Comparison of ENCODE assay signal across 8 cellular contexts in genomic region chr6:85593438-85594196, GRCh38.
DNase-seq lines count a peak whose midpoint lies in the region; ATAC-seq and TF ChIP-seq lines count a peak whose summit lies in the region.

A gene with protein sequence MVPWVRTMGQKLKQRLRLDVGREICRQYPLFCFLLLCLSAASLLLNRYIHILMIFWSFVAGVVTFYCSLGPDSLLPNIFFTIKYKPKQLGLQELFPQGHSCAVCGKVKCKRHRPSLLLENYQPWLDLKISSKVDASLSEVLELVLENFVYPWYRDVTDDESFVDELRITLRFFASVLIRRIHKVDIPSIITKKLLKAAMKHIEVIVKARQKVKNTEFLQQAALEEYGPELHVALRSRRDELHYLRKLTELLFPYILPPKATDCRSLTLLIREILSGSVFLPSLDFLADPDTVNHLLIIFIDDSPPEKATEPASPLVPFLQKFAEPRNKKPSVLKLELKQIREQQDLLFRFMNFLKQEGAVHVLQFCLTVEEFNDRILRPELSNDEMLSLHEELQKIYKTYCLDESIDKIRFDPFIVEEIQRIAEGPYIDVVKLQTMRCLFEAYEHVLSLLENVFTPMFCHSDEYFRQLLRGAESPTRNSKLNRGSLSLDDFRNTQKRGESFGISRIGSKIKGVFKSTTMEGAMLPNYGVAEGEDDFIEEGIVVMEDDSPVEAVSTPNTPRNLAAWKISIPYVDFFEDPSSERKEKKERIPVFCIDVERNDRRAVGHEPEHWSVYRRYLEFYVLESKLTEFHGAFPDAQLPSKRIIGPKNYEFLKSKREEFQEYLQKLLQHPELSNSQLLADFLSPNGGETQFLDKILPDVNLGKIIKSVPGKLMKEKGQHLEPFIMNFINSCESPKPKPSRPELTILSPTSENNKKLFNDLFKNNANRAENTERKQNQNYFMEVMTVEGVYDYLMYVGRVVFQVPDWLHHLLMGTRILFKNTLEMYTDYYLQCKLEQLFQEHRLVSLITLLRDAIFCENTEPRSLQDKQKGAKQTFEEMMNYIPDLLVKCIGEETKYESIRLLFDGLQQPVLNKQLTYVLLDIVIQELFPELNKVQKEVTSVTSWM (minus strand): TSS chr6:85593858. CDS start chr6:85593718, 140 bp downstream.

- peak; percentile 94 for DNase-seq in AG10803 (ENCODE audit: low read depth)
- DNase-seq in NCI-H345 (lab: John Stamatoyannopoulos, UW) = peak; percentile 72
- peak; percentile 39 for DNase-seq in activated CD4-positive, CD25-positive, alpha-beta regulatory T cell treated with anti-CD3 and anti-CD28 coated beads, Interleukin-2, amount 50 U/mL, for 16 hours (ENCODE audit: low read depth, low spot score)
- peak; percentile 76 for DNase-seq in central memory CD4-positive, alpha-beta T cell
- peak; percentile 97 for DNase-seq in iris pigment epithelial cell (ENCODE audit: low read depth)
- peak; percentile 59 to 69 for DNase-seq in stimulated activated CD4-positive, alpha-beta T cell treated with anti-CD3 and anti-CD28 coated beads, Interleukin-12 subunit alpha, Interleukin-12 subunit beta, amount 100 ng/mL, for 24 hours (ENCODE audit: low read depth in 2 of 2)

- TF ChIP-seq POLR2A in GM18951 (IDR thresholded peaks at IDR 0.05; ENCODE audit: extremely low read depth, insufficient read depth, insufficient read length) = peak; percentile 92

- in situ Hi-C loops in GM18951 (cut with MboI; ENCODE audit: low sequenced_read_pairs, unreplicated experiment) = no loop called here

- peak within 1 kb of the TSS; percentile 86 for H3K4me3 ChIP-seq in AG10803 (ENCODE audit: low read length)

- peak; percentile 90 for ATAC-seq in HG03175 (IDR thresholded peaks at IDR 0.05; ENCODE audit: unreplicated experiment)

- no peak for TF ChIP-seq CTCF in AG10803 (conservative IDR thresholded peaks at IDR 0.05; ENCODE audit: low read length)

Comparison
In these comparisons a context has a peak if more than half of its experiments do, and no peak if none do; other contexts are left out.
1. Peak in every context shown above with its lines: DNase-seq, ATAC-seq and H3K4me3 ChIP-seq.
2. DNase-seq: peak in every context shown above with its lines; median percentile 97 in iris pigment epithelial cell; 94 in AG10803; 76 in central memory CD4-positive, alpha-beta T cell; 72 in NCI-H345; 64 in stimulated activated CD4-positive, alpha-beta T cell treated with anti-CD3 and anti-CD28 coated beads, Interleukin-12 subunit alpha, Interleukin-12 subunit beta, amount 100 ng/mL, for 24 hours; 39 in activated CD4-positive, CD25-positive, alpha-beta regulatory T cell treated with anti-CD3 and anti-CD28 coated beads, Interleukin-2, amount 50 U/mL, for 16 hours.